1 cellular context compared by ENCODE assay signal in genomic region chr11:36446135-36446534, GRCh38.
TF ChIP-seq lines count a peak whose summit lies in the region.

No MANE protein-coding gene starts in this region.

TF ChIP-seq in IMR-90, 13 proteins besides CTCF, POLR2A, EP300 and RAD21 (continued from another document):
- TF ChIP-seq FOS (IDR thresholded peaks at IDR 0.05; ENCODE audit: low read depth, low read length): no peak
- TF ChIP-seq RFX5 (IDR thresholded peaks at IDR 0.05; ENCODE audit: low read depth, low read length): no peak
- no peak for TF ChIP-seq MAFK (IDR thresholded peaks at IDR 0.05; ENCODE audit: low read depth, low read length)
- TF ChIP-seq RCOR1 (IDR thresholded peaks at IDR 0.05; ENCODE audit: insufficient replicate concordance, low read length): no peak
- TF ChIP-seq USF2 (IDR thresholded peaks at IDR 0.05; ENCODE audit: low read depth, low read length): no peak
- no peak for TF ChIP-seq MAZ (IDR thresholded peaks at IDR 0.05; ENCODE audit: borderline replicate concordance, low read depth, low read length)
- no peak for TF ChIP-seq NFE2L2 (IDR thresholded peaks at IDR 0.05; ENCODE audit: low read depth, low read length)
- TF ChIP-seq BHLHE40 (IDR thresholded peaks at IDR 0.05; ENCODE audit: low read depth, low read length): no peak
- no peak for TF ChIP-seq ELK1 (IDR thresholded peaks at IDR 0.05; ENCODE audit: borderline replicate concordance, low read depth, low read length)
